32 cellular contexts compared by ENCODE assay signal in genomic region chr2:209998596-209998995, GRCh38.
"Had no signal": no experiment of that assay in that cellular context is flagged by ENCODE, and none has a peak within 500 bp of the region (broad histone marks: within the 10 kb centered on the region; RNA-seq: fewer than 3 reads in every experiment).

No MANE protein-coding gene starts in this region.

- H3K27ac ChIP-seq: ascending aorta, Peyer's patch, SJSA1, WERI-Rb-1 had no signal

- H3K4me2 ChIP-seq: SK-N-SH had no signal

- H3K9ac ChIP-seq: SK-N-SH had no signal

- H3K27me3 ChIP-seq: ascending aorta, Peyer's patch, SJSA1 had no signal

- H3K4me3 ChIP-seq: ascending aorta, Peyer's patch, SJSA1 had no signal

- H3K9me2 ChIP-seq: SK-N-SH had no signal

- H3K9me3 ChIP-seq: ascending aorta, Peyer's patch, SJSA1, SK-N-SH had no signal

- FAIRE-seq: TTC549 had no signal

- H3K36me3 ChIP-seq: ascending aorta, Peyer's patch had no signal

- DNase-seq: activated CD4-positive, alpha-beta T cell treated with anti-CD3 and anti-CD28 coated beads for 1 hour; activated CD4-positive, alpha-beta T cell treated with anti-CD3 and anti-CD28 coated beads for 48 hours; activated CD4-positive, alpha-beta T cell treated with anti-CD3 and anti-CD28 coated beads, Interleukin-2, amount 50 U/mL, for 4 hours; activated CD4-positive, CD25-positive, alpha-beta regulatory T cell; activated CD8-positive, alpha-beta T cell treated with anti-CD3 and anti-CD28 coated beads for 36 hours; activated effector memory CD4-positive, alpha-beta T cell treated with anti-CD3 and anti-CD28 coated beads, Interleukin-2, amount 50 U/mL, for 16 hours; activated naive CD4-positive, alpha-beta T cell; activated naive CD8-positive, alpha-beta T cell treated with anti-CD3 and anti-CD28 coated beads, Interleukin-2, amount 10 ng/mL, durations not matched to agents 7 days and 5 days; activated T-cell treated with anti-CD3 and anti-CD28 coated beads, Interleukin-2, amount 50 U/mL, for 1 hour; activated T-cell treated with anti-CD3 and anti-CD28 coated beads, Interleukin-2, amount 50 U/mL, for 72 hours; amygdala; Kasumi-1; KBM-7; MM.1S; MV-4-11; NCI-H1092; NCI-H1436 treated with DMSO at 0.1 percent for 48 hours; NCI-H1694 treated with DMSO at 0.1 percent for 48 hours; NCI-H2029; NCI-H345; NCI-H524 treated with DMSO at 0.1 percent for 48 hours; NK-92 treated with Interleukin-12 subunit alpha and Interleukin-12 subunit beta, amount 100 ng/mL, for 24 hours; PC-3; Peyer's patch; RPMI8226; SHP77 treated with DMSO at 0.1 percent for 48 hours; SK-N-SH; WERI-Rb-1 had no signal

- ATAC-seq: activated CD8-positive, alpha-beta T cell treated with anti-CD3 and anti-CD28 coated beads for 36 hours; activated T-cell treated with anti-CD3 and anti-CD28 coated beads, Interleukin-2, amount 50 U/mL, for 72 hours; activated T-helper 17 cell treated with anti-CD3 and anti-CD28 coated beads, Interleukin-2, amount 50 U/mL, for 72 hours; PC-3 had no signal
